1 cellular context compared by ENCODE assay signal in the genomic region with DNA sequence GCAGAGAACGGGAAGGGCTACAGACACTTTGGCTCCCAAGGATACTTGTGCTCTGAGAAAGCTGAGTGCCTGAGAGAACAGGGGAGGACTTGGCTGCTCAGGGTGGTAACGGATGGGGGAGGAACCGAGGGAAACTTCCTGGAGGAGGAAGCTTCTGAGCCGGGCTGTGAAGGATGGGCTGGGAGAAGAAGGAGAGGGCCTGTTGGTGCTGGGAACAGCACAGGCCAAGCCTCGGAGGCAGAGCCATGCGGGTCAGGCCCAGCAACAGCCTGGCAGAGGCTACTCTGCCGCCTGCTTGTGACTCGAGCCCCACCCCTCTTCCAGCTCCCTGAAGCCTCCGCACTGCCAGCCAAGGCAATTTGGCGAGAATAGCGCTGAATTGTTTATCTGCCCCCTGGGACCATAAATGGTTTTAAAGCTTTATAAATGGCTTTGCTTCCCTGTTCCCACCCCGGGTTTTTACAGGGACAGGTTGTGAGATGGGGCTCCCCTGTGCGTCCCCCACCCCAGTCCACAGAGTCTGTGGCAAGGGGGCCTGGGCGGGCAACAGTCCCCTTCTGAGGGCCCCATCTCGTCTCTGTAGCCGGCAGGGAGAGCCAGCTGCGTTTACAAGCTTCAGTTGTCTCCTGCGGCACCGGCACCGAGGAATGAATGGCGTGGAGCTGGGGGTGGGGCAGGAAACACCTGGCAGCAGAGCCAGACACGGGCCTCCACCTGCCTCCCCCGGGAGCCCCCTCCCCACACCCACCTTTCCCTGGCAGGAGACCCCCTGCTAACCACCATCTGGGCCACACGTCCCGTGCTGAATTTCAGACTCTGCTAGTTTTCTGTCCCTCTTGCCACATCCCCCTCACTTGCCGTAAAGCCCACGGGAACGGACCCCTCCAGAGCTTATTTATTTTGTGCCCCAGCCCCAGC.
TF ChIP-seq lines count a peak whose summit lies in the region.

No MANE protein-coding gene starts in this region.

TF ChIP-seq in H1, 55 proteins besides CTCF, POLR2A, EP300 and RAD21:
- TF ChIP-seq PHF8 (conservative IDR thresholded peaks at IDR 0.05; ENCODE audit: low read depth, low read length), result no peak
- TF ChIP-seq, protein P1, sequence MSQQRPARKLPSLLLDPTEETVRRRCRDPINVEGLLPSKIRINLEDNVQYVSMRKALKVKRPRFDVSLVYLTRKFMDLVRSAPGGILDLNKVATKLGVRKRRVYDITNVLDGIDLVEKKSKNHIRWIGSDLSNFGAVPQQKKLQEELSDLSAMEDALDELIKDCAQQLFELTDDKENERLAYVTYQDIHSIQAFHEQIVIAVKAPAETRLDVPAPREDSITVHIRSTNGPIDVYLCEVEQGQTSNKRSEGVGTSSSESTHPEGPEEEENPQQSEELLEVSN (IDR thresholded peaks at IDR 0.05), result 0 out of 2 replicates have a peak, but pooled peaks have one; percentile 12
- no peak for TF ChIP-seq GABPA (IDR thresholded peaks at IDR 0.05; ENCODE audit: borderline replicate concordance, insufficient read depth, low read length)
- TF ChIP-seq ASH2L (IDR thresholded peaks at IDR 0.05; ENCODE audit: low read length), result peak; percentile 22
- TF ChIP-seq CEBPB (IDR thresholded peaks at IDR 0.05; ENCODE audit: low read depth, low read length), result no peak
- no peak for TF ChIP-seq BACH1 (IDR thresholded peaks at IDR 0.05; ENCODE audit: low read length)
- TF ChIP-seq NANOG (IDR thresholded peaks at IDR 0.05; ENCODE audit: insufficient read depth, low read depth, low read length, poor library complexity, severe bottlenecking), result no peak
- no peak for TF ChIP-seq CHD2 (IDR thresholded peaks at IDR 0.05; ENCODE audit: low read length)
- no peak for TF ChIP-seq TBP (IDR thresholded peaks at IDR 0.05; ENCODE audit: low read depth, low read length)
- no peak for TF ChIP-seq POU5F1 (IDR thresholded peaks at IDR 0.05; ENCODE audit: low read depth, low read length)
- TF ChIP-seq CBX5 (IDR thresholded peaks at IDR 0.05; ENCODE audit: low read depth, low read length), result no peak
- TF ChIP-seq BRCA1 (IDR thresholded peaks at IDR 0.05; ENCODE audit: low read depth, low read length), result no peak
- no peak for TF ChIP-seq JUND (IDR thresholded peaks at IDR 0.05; ENCODE audit: low read length)
- no peak for TF ChIP-seq GTF2F1 (IDR thresholded peaks at IDR 0.05; ENCODE audit: borderline replicate concordance, low read depth, low read length)
- no peak for TF ChIP-seq HDAC6 (IDR thresholded peaks at IDR 0.05; ENCODE audit: low read depth, low read length)
- TF ChIP-seq TCF12 (IDR thresholded peaks at IDR 0.05; ENCODE audit: low read depth, low read length), result peak; percentile 77; the same call in 1 of the 2 replicates
- no peak for TF ChIP-seq NRF1 (IDR thresholded peaks at IDR 0.05; ENCODE audit: low read depth, low read length)
